Comparison of ENCODE assay signal across 8 cellular contexts in genomic region chr4:76208005-76208765, GRCh38. TPM values are rescaled to one million over a fixed set of nuclear protein-coding genes. Genes with fewer than 3 reads are reported as not detected.
A peak's percentile ranks its signal among the peaks of the same experiment; 100 is the strongest.
DNase-seq lines count a peak whose midpoint lies in the region; ATAC-seq and TF ChIP-seq lines count a peak whose summit lies in the region.

No MANE protein-coding gene starts in this region.

- H3K9ac ChIP-seq in neuronal stem cell (ENCODE audit: low read depth, low read length, poor library complexity): no peak overlapping the region

- ATAC-seq in right cardiac atrium: peak; percentile 96 to 97
- ATAC-seq in HG02759 (IDR thresholded peaks at IDR 0.05; ENCODE audit: unreplicated experiment): no peak

- H4K8ac ChIP-seq in neuronal stem cell (ENCODE audit: low read depth, low read length): no peak overlapping the region

- 12% methylated on average over 9 of the region's 9 CpGs for WGBS in right cardiac atrium
- WGBS in neuronal stem cell (ENCODE audit: extremely low coverage in 2 of 2, insufficient read length in 2 of 2, insufficient replicate concordance in 1 of 2), 2 donors: no CpG with 5 or more reads among the region's 9 CpGs

- H3K27me3 ChIP-seq in BE2C: no peaks in the 10 kb centered on the region
- H3K27me3 ChIP-seq in right cardiac atrium (ENCODE audit: control insufficient read depth, insufficient read depth): no peaks in the 10 kb centered on the region
- no peaks in the 10 kb centered on the region for H3K27me3 ChIP-seq in neuronal stem cell (ENCODE audit: control insufficient read depth in 3 of 3, insufficient read depth in 3 of 3, low read depth in 1 of 3, low read length in 3 of 3)

- H4K91ac ChIP-seq in neuronal stem cell (ENCODE audit: low read depth, low read length, poor library complexity): no peak overlapping the region

- H2AK5ac ChIP-seq in neuronal stem cell (ENCODE audit: low read depth, low read length): no peak overlapping the region

- H2BK120ac ChIP-seq in neuronal stem cell (ENCODE audit: low read depth, low read length): no peak overlapping the region

- H3K36me3 ChIP-seq in BE2C (peaks cover 7% of the 10 kb centered on the region), neuronal stem cell (replicated peaks in 1 of 2; ENCODE audit: control insufficient read depth in 2 of 2, insufficient read depth in 2 of 2, low read length in 2 of 2) (peaks cover 2 to 17% of the 10 kb centered on the region in 2 donors)

- DNase-seq in BE2C (peak; percentile 70), NB4 (ENCODE audit: low read depth) (peak; percentile 18), amygdala (lab: John Stamatoyannopoulos, UW) (peak in 54 of 56 donors; percentile 5 to 87 (median 50)), right cardiac atrium (peak; percentile 83 to 92 (median 87)), skeletal muscle cell (ENCODE audit: low read depth) (peak; percentile 75), neuronal stem cell (ENCODE audit: low spot score) (no peak), cerebellum (ENCODE audit: low spot score) (no peak)

- no peak for TF ChIP-seq POLR2A in NB4 (IDR thresholded peaks at IDR 0.05; ENCODE audit: extremely low read depth, insufficient read length)

- H3K4me1 ChIP-seq in BE2C: peaks cover 46% of the 10 kb centered on the region
- H3K4me1 ChIP-seq in right cardiac atrium (ENCODE audit: control insufficient read depth, insufficient read depth, low read length): peaks cover 19% of the 10 kb centered on the region
- H3K4me1 ChIP-seq in neuronal stem cell (ENCODE audit: control insufficient read depth in 2 of 2, insufficient read depth in 1 of 2, low read depth in 1 of 2, low read length in 2 of 2): peaks cover 3 to 8% of the 10 kb centered on the region in 2 donors

- no peaks in the 10 kb centered on the region for H3K9me3 ChIP-seq in BE2C
- H3K9me3 ChIP-seq in right cardiac atrium (ENCODE audit: control insufficient read depth, low read length): no peaks in the 10 kb centered on the region
- no peaks in the 10 kb centered on the region for H3K9me3 ChIP-seq in neuronal stem cell (replicated peaks in 1 of 2; ENCODE audit: control insufficient read depth in 2 of 2, insufficient read depth in 1 of 2, low read depth in 1 of 2, low read length in 2 of 2)

- H3K4ac ChIP-seq in neuronal stem cell (ENCODE audit: low read length): no peak overlapping the region

- H3K23ac ChIP-seq in neuronal stem cell (ENCODE audit: low read depth, low read length, poor library complexity): no peak overlapping the region

- no peak overlapping the region for H2AFZ ChIP-seq in neuronal stem cell (ENCODE audit: low read length)

- H3K79me1 ChIP-seq in neuronal stem cell (ENCODE audit: low read depth, low read length): peaks cover 2% of the 10 kb centered on the region

- H3K4me3 ChIP-seq in BE2C (ENCODE audit: low read depth, low read length) (peak overlapping the region; percentile 39), NB4 (ENCODE audit: low read depth, low read length) (no peak overlapping the region), right cardiac atrium (ENCODE audit: low read length) (peak overlapping the region; percentile 50), skeletal muscle cell (ENCODE audit: low read depth, low read length) (peak overlapping the region; percentile 26), neuronal stem cell (ENCODE audit: low read length in 2 of 2) (no peak overlapping the region)

- H3K18ac ChIP-seq in neuronal stem cell (ENCODE audit: low read length): no peak overlapping the region

- no peak overlapping the region for H3K4me2 ChIP-seq in neuronal stem cell (ENCODE audit: insufficient read depth, low read length, poor library complexity, severe bottlenecking)

- intact Hi-C loops in right cardiac atrium (cut with DNase I): no loop called here

- no peak overlapping the region for H3K14ac ChIP-seq in neuronal stem cell (ENCODE audit: low read length)

- no peak overlapping the region for H2BK12ac ChIP-seq in neuronal stem cell (ENCODE audit: low read length)

- H3K27ac ChIP-seq in right cardiac atrium (ENCODE audit: low read length): peak overlapping the region; percentile 100
- H3K27ac ChIP-seq in neuronal stem cell (replicated peaks; ENCODE audit: low read length): no peak overlapping the region

- no peak overlapping the region for H2BK15ac ChIP-seq in neuronal stem cell (ENCODE audit: low read length)

- TF ChIP-seq CTCF in BE2C (IDR thresholded peaks at IDR 0.05; ENCODE audit: low read depth, low read length) (no peak), NB4 (IDR thresholded peaks at IDR 0.05; ENCODE audit: low read depth, low read length) (no peak)

- H2BK5ac ChIP-seq in neuronal stem cell (ENCODE audit: low read length): no peak overlapping the region

RNA-seq across cellular contexts. Expression of gene SCARB2, which starts 5.4 kb away (rescaled TPM):
- 113 TPM for polyA plus RNA-seq in BE2C (2012; ENCODE audit: insufficient read depth, insufficient read length, low read depth)
- total RNA-seq in right cardiac atrium (100 to 1,000 TPM; 102 to 139 (median 105) TPM), cerebellum (342 TPM)
- 78.2 TPM for polyA plus RNA-seq in right cardiac atrium
- polyA plus RNA-seq in neuronal stem cell (2013, experiment 1 of 2): 54.0 TPM
- polyA plus RNA-seq in neuronal stem cell (2013, experiment 2 of 2): 54.0 TPM

RNA-seq across cellular contexts. Expression of gene FAM47E, which starts 43.3 kb away (rescaled TPM):
- 0.88 TPM for polyA plus RNA-seq in BE2C (2012; ENCODE audit: insufficient read depth, insufficient read length, low read depth)
- total RNA-seq in right cardiac atrium (1 to 10 TPM; 2.6 to 3.3 (median 2.9) TPM), cerebellum (7.3 TPM)
- polyA plus RNA-seq in right cardiac atrium: 4.5 TPM
- polyA plus RNA-seq in neuronal stem cell (2013, experiment 1 of 2): 7.5 TPM
- polyA plus RNA-seq in neuronal stem cell (2013, experiment 2 of 2): 5.0 TPM

RNA-seq across cellular contexts. Expression of gene NUP54, which starts 60.0 kb away (rescaled TPM):
- polyA plus RNA-seq in BE2C (2012; ENCODE audit: insufficient read depth, insufficient read length, low read depth): 27.9 TPM
- total RNA-seq in right cardiac atrium (10 to 100 TPM; 22.9 to 24.9 (median 23.5) TPM), cerebellum (78.5 TPM)
- 11.7 TPM for polyA plus RNA-seq in right cardiac atrium
- 49.9 TPM for polyA plus RNA-seq in neuronal stem cell (2013, experiment 1 of 2)
- polyA plus RNA-seq in neuronal stem cell (2013, experiment 2 of 2): 48.7 TPM

Comparison
In these comparisons a context has a peak if more than half of its experiments do, and no peak if none do; other contexts are left out.
1. DNase-seq: peak in BE2C (single experiment), NB4 (single experiment), amygdala (54 of 56), right cardiac atrium (3 of 3) and skeletal muscle cell (single experiment); none in neuronal stem cell (single experiment) and cerebellum (single experiment).
2. H3K4me3 ChIP-seq: peak in BE2C (single experiment), right cardiac atrium (single experiment) and skeletal muscle cell (single experiment); none in NB4 (single experiment) and neuronal stem cell (0 of 2).